ENCODE assay signal across 15 cellular contexts in genomic region chr16:86951041-86951822, GRCh38.
DNase-seq lines count a peak whose midpoint lies in the region; ATAC-seq and TF ChIP-seq lines count a peak whose summit lies in the region.
"Had no signal": no experiment of that assay in that cellular context is flagged by ENCODE, and none has a peak within 500 bp of the region (broad histone marks: within the 10 kb centered on the region; RNA-seq: fewer than 3 reads in every experiment).

No MANE protein-coding gene starts in this region.

- no peak overlapping the region for H2BK15ac ChIP-seq in mesenchymal stem cell (ENCODE audit: low read depth, poor library complexity, severe bottlenecking)

- H3K14ac ChIP-seq in mesenchymal stem cell (ENCODE audit: low read length in 2 of 2), result no peak overlapping the region

- ATAC-seq in HCT116 (no peak), HG03378 (IDR thresholded peaks at IDR 0.05; ENCODE audit: unreplicated experiment) (no peak), GM18505 (IDR thresholded peaks at IDR 0.05; ENCODE audit: unreplicated experiment) (no peak)

- no peak for DNase-seq in HCT116 (ENCODE audit: low read depth, low spot score)
- DNase-seq in adipocyte (ENCODE audit: low read depth), result no peak
- no peak for DNase-seq in mesenchymal stem cell
- DNase-seq in activated T-cell treated with anti-CD3 and anti-CD28 coated beads, Interleukin-2, amount 50 U/mL, for 48 hours, result no peak
- DNase-seq in SIG-M5 treated with dmso at 0.1 percent for 504 hours (lab: John Stamatoyannopoulos, UW; ENCODE audit: unreplicated experiment), result no peak
- DNase-seq: CD4-positive, alpha-beta memory T cell; DMS79 treated with DMSO at 0.1 percent for 48 hours; GDM1; NCI-H1436 treated with DMSO at 0.1 percent for 48 hours; NCI-H526 treated with DMSO at 0.1 percent for 48 hours; PC-9; Right ventricle myocardium superior had no signal

- no peak for TF ChIP-seq RAD21 in HCT116 (IDR thresholded peaks at IDR 0.05; ENCODE audit: low read depth)

- H3K18ac ChIP-seq in mesenchymal stem cell (ENCODE audit: low read depth in 1 of 2, low read length in 2 of 2), result peak overlapping the region in 1 of 2 experiments; percentile 35

- TF ChIP-seq POLR2A in HCT116 (IDR thresholded peaks at IDR 0.05; ENCODE audit: borderline replicate concordance, extremely low read depth, insufficient read depth, insufficient read length) (no peak), GM18505 (IDR thresholded peaks at IDR 0.05; ENCODE audit: borderline replicate concordance, extremely low read depth, insufficient read depth, insufficient read length) (no peak)

- H3K9me2 ChIP-seq in HCT116 (ENCODE audit: insufficient read depth), result no peaks in the 10 kb centered on the region

- H3K4me1 ChIP-seq in ACC112 (ENCODE audit: control insufficient read depth, insufficient read depth, low read length, unreplicated experiment) (peaks cover 45% of the 10 kb centered on the region), HCT116 (ENCODE audit: control insufficient read depth in 1 of 2, insufficient read depth in 2 of 2, low read length in 2 of 2) (peaks cover 20 to 30% of the 10 kb centered on the region in 2 experiments), adipocyte (ENCODE audit: control insufficient read depth, insufficient read depth, low read length) (peaks cover 23% of the 10 kb centered on the region), mesenchymal stem cell (ENCODE audit: control insufficient read depth, insufficient read depth, low read depth, low read length) (peaks cover 33% of the 10 kb centered on the region)

- no peaks in the 10 kb centered on the region for H3K27me3 ChIP-seq in ACC112 (ENCODE audit: insufficient read depth, low read length)
- H3K27me3 ChIP-seq in HCT116 (ENCODE audit: insufficient read depth, low read length), result no peaks in the 10 kb centered on the region
- H3K27me3 ChIP-seq in adipocyte (replicated peaks; ENCODE audit: control insufficient read depth, insufficient read depth, low read length), result no peaks in the 10 kb centered on the region
- H3K27me3 ChIP-seq in mesenchymal stem cell (ENCODE audit: control insufficient read depth in 1 of 2, insufficient read depth in 1 of 2, low read length in 2 of 2), result peaks cover 0 to 7% of the 10 kb centered on the region in 2 experiments

- no TSS peak for BruUV-seq in HCT116 (replicated peaks; lab: Mats Ljungman, UMichigan)

- no peaks in the 10 kb centered on the region for H4K20me1 ChIP-seq in HCT116 (ENCODE audit: insufficient read depth)

- POLR2A ChIA-PET in HCT116 (lab: Charles Lee), result no interaction called here

- H2BK5ac ChIP-seq in mesenchymal stem cell (ENCODE audit: low read depth, low read length, poor library complexity, severe bottlenecking), result no peak overlapping the region

- H3K9me3 ChIP-seq in HCT116 (ENCODE audit: control insufficient read depth in 1 of 2, insufficient read depth in 1 of 2, low read depth in 1 of 2, low read length in 2 of 2), result peaks cover 0 to 8% of the 10 kb centered on the region in 2 experiments; a peak in 1 of 4 replicates
- H3K9me3 ChIP-seq in adipocyte (ENCODE audit: control insufficient read depth, low read length), result peaks cover 7% of the 10 kb centered on the region
- H3K9me3 ChIP-seq in mesenchymal stem cell (ENCODE audit: control insufficient read depth, low read length), result peaks cover 5% of the 10 kb centered on the region

- CTCF ChIA-PET in HCT116 (lab: Charles Lee), result no interaction called here

- H2BK12ac ChIP-seq in mesenchymal stem cell (ENCODE audit: low read length in 2 of 2), result peak overlapping the region; percentile 6 to 46

- no peak overlapping the region for H4K8ac ChIP-seq in mesenchymal stem cell (ENCODE audit: low read length)

- H3K36me3 ChIP-seq in ACC112 (ENCODE audit: insufficient read depth, low read length) (no peaks in the 10 kb centered on the region), HCT116 (ENCODE audit: control insufficient read depth in 1 of 2, insufficient read depth in 2 of 2, low read length in 2 of 2) (no peaks in the 10 kb centered on the region), adipocyte (ENCODE audit: control insufficient read depth, insufficient read depth, low read length, severe bottlenecking) (no peaks in the 10 kb centered on the region), mesenchymal stem cell (ENCODE audit: control insufficient read depth in 1 of 2, insufficient read depth in 2 of 2, low read depth in 1 of 2, low read length in 2 of 2) (no peaks in the 10 kb centered on the region)

- no peak overlapping the region for H3K23ac ChIP-seq in mesenchymal stem cell (ENCODE audit: low read length in 2 of 2)

- H2AFZ ChIP-seq in ACC112 (ENCODE audit: low read length, unreplicated experiment), result no peak overlapping the region
- H2AFZ ChIP-seq in HCT116 (ENCODE audit: low read depth, low read length, poor library complexity, severe bottlenecking), result no peak overlapping the region
- no peak overlapping the region for H2AFZ ChIP-seq in mesenchymal stem cell (ENCODE audit: low read depth, low read length)
- H2AFZ ChIP-seq: PC-9 had no signal

- H4K91ac ChIP-seq in mesenchymal stem cell (ENCODE audit: low read length), result no peak overlapping the region

- H3K79me2 ChIP-seq in ACC112 (ENCODE audit: control insufficient read depth, insufficient read depth, low read length, unreplicated experiment) (peaks cover 4% of the 10 kb centered on the region), HCT116 (ENCODE audit: insufficient read depth, low read length) (no peaks in the 10 kb centered on the region)

- peak overlapping the region; percentile 99 for H3K27ac ChIP-seq in ACC112 (ENCODE audit: low read depth, low read length)
- H3K27ac ChIP-seq in HCT116 (ENCODE audit: low read depth, low read length), result no peak overlapping the region
- H3K27ac ChIP-seq in mesenchymal stem cell (ENCODE audit: low read length, poor library complexity, severe bottlenecking), result peak overlapping the region; percentile 91
- H3K27ac ChIP-seq: PC-9 had no signal

- H3K79me1 ChIP-seq in mesenchymal stem cell (replicated peaks; ENCODE audit: low read length, poor library complexity, severe bottlenecking), result no peaks in the 10 kb centered on the region

- H3K4me2 ChIP-seq in HCT116 (ENCODE audit: low read length), result peak overlapping the region; percentile 59
- H3K4me2 ChIP-seq in mesenchymal stem cell (ENCODE audit: low read length, poor library complexity, severe bottlenecking), result no peak overlapping the region
- H3K4me2 ChIP-seq: PC-9 had no signal

- H3K4me3 ChIP-seq in ACC112 (ENCODE audit: low read depth, low read length), result peak overlapping the region; percentile 28
- H3K4me3 ChIP-seq in HCT116 (replicated peaks in 1 of 2; ENCODE audit: low read depth in 1 of 2, low read length in 2 of 2), result no peak overlapping the region
- H3K4me3 ChIP-seq in adipocyte (ENCODE audit: low read length), result peak overlapping the region; percentile 18
- no peak overlapping the region for H3K4me3 ChIP-seq in mesenchymal stem cell (ENCODE audit: insufficient read depth in 1 of 2, low read depth in 1 of 2, low read length in 2 of 2)
- H3K4me3 ChIP-seq: PC-9 had no signal

- 90% methylated on average over 7 of the region's 7 CpGs for WGBS in mesenchymal stem cell

- TF ChIP-seq CTCF in HCT116 (IDR thresholded peaks at IDR 0.05 in 2 of 3, conservative IDR thresholded peaks at IDR 0.05 in 1 of 3; ENCODE audit: borderline replicate concordance in 1 of 3, insufficient read depth in 1 of 3, low read depth in 2 of 3, low read length in 2 of 3), result no peak

- no peak overlapping the region for H3K4ac ChIP-seq in mesenchymal stem cell (ENCODE audit: low read depth in 1 of 2, low read length in 2 of 2)

- no peak overlapping the region for H2AK5ac ChIP-seq in mesenchymal stem cell (ENCODE audit: low read length, severe bottlenecking)

- no peak overlapping the region for H2BK120ac ChIP-seq in mesenchymal stem cell (ENCODE audit: low read depth, low read length)

- intact Hi-C loops in HCT116 (cut with micrococcal nuclease), result no loop called here

- RAD21 ChIA-PET in HCT116 (lab: Charles Lee; ENCODE audit: low non-redundant PET in 1 of 2, low total read pairs in 2 of 2, uncharacterized antibody in 2 of 2, unreplicated experiment in 2 of 2), result no interaction called here

- H3K9ac ChIP-seq in HCT116 (ENCODE audit: low read length) (no peak overlapping the region), adipocyte (ENCODE audit: low read length) (no peak overlapping the region), mesenchymal stem cell (ENCODE audit: low read length) (no peak overlapping the region)

TF ChIP-seq in HCT116, 20 proteins besides CTCF, POLR2A, EP300 and RAD21 (continues in another document):
- TF ChIP-seq CBX3 (IDR thresholded peaks at IDR 0.05; ENCODE audit: low read depth), result no peak
- no peak for TF ChIP-seq ATF3 (IDR thresholded peaks at IDR 0.05)
- no peak for TF ChIP-seq FOSL1 (IDR thresholded peaks at IDR 0.05; ENCODE audit: low read depth)
- no peak for TF ChIP-seq ZFX (IDR thresholded peaks at IDR 0.05)
- TF ChIP-seq EZH2phosphoT487 (IDR thresholded peaks at IDR 0.05; ENCODE audit: borderline replicate concordance), result no peak
- no peak for TF ChIP-seq EZH2 (IDR thresholded peaks at IDR 0.05)
- no peak for TF ChIP-seq REST (IDR thresholded peaks at IDR 0.05; ENCODE audit: low read depth)

Comparison
In these comparisons a context has a peak if more than half of its experiments do, and no peak if none do; other contexts are left out.
1. H3K4me3 ChIP-seq: peak in ACC112 (single experiment) and adipocyte (single experiment); none in HCT116 (0 of 2) and mesenchymal stem cell (0 of 2).